In the genomic region with DNA sequence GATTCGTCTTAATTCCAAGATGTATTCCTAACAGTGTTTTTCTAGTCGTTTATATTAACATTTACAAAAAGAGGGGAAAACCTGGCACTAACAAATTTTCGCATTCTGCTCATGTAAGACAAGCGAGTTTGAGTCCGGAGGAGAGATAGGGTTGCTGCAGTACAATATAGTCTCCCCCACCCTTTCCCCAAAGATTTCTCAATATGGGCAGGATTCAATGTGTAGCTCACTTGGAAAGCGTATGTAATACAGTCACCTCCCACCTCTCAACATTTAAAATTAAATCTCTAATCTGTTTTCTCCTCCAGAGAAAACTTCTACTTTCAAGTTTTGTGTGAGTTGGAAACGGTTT, we compare ENCODE assay signal across 8 cellular contexts. TPM values are rescaled to one million over a fixed set of nuclear protein-coding genes. Genes with fewer than 3 reads are reported as not detected.
DNase-seq lines count a peak whose midpoint lies in the region; ATAC-seq lines count a peak whose summit lies in the region.

No MANE protein-coding gene starts in this region.

- ATAC-seq in HG03432 (IDR thresholded peaks at IDR 0.05; ENCODE audit: unreplicated experiment) (peak; percentile 11), left cardiac atrium (peak; percentile 28 to 69), HG02678 (IDR thresholded peaks at IDR 0.05; ENCODE audit: unreplicated experiment) (no peak)

- intact Hi-C loops in left cardiac atrium (cut with DNase I), result loop anchor here (5.0 to 10.0 kb wide), 2 partner anchors 57 to 169 kb away; no protein-coding TSS in a partner anchor

- H3K4me1 Mint-ChIP-seq in activated naive CD8-positive, alpha-beta T cell treated with anti-CD3 and anti-CD28 coated beads for 36 hours, result peaks cover 33% of the 10 kb centered on the region

- peak overlapping the region; percentile 75 for H3K4me3 Mint-ChIP-seq in activated naive CD8-positive, alpha-beta T cell treated with anti-CD3 and anti-CD28 coated beads for 36 hours

- peak; percentile 28 for DNase-seq in AG08395 (ENCODE audit: low spot score)
- DNase-seq in activated naive CD8-positive, alpha-beta T cell treated with anti-CD3 and anti-CD28 coated beads for 36 hours, result no peak
- DNase-seq in left cardiac atrium, result no peak
- DNase-seq in renal cortical epithelial cell (ENCODE audit: low read depth), result peak; percentile 41
- DNase-seq in stimulated activated CD4-positive, alpha-beta T cell treated with anti-CD3 and anti-CD28 coated beads, Interleukin-4, amount 100 ng/mL, for 24 hours, result no peak
- no peak for DNase-seq in DMS153 treated with DMSO at 0.1 percent for 48 hours (lab: John Stamatoyannopoulos, UW; ENCODE audit: unreplicated experiment)

- H3K27me3 Mint-ChIP-seq in activated naive CD8-positive, alpha-beta T cell treated with anti-CD3 and anti-CD28 coated beads for 36 hours, result peaks cover 5% of the 10 kb centered on the region

- H3K27ac Mint-ChIP-seq in activated naive CD8-positive, alpha-beta T cell treated with anti-CD3 and anti-CD28 coated beads for 36 hours, result no peak overlapping the region

- H3K9me3 Mint-ChIP-seq in activated naive CD8-positive, alpha-beta T cell treated with anti-CD3 and anti-CD28 coated beads for 36 hours, result no peaks in the 10 kb centered on the region

- peaks cover 18% of the 10 kb centered on the region for H3K36me3 Mint-ChIP-seq in activated naive CD8-positive, alpha-beta T cell treated with anti-CD3 and anti-CD28 coated beads for 36 hours

RNA-seq across cellular contexts. Expression of a gene that starts 57.9 kb away (rescaled TPM):
- 100 to 1,000 TPM; 121 to 122 TPM for total RNA-seq in activated naive CD8-positive, alpha-beta T cell treated with anti-CD3 and anti-CD28 coated beads for 36 hours
- total RNA-seq in left cardiac atrium (10 to 100 TPM; 28.7 to 33.7 TPM), renal cortical epithelial cell (15.1 and 17.2 TPM in 2 replicates)

Comparison
In these comparisons a context has a peak if more than half of its experiments do, and no peak if none do; other contexts are left out.
1. DNase-seq: peak in AG08395 (single experiment) and renal cortical epithelial cell (single experiment); none in activated naive CD8-positive, alpha-beta T cell treated with anti-CD3 and anti-CD28 coated beads for 36 hours (single experiment), left cardiac atrium (single experiment), stimulated activated CD4-positive, alpha-beta T cell treated with anti-CD3 and anti-CD28 coated beads, Interleukin-4, amount 100 ng/mL, for 24 hours (single experiment) and DMS153 treated with DMSO at 0.1 percent for 48 hours (single experiment).